8 cellular contexts compared by ENCODE assay signal in genomic region chr22:30702856-30703255, GRCh38.
"Had no signal": no experiment of that assay in that cellular context is flagged by ENCODE, and none has a peak within 500 bp of the region (broad histone marks: within the 10 kb centered on the region; RNA-seq: fewer than 3 reads in every experiment).

No MANE protein-coding gene starts in this region.

- H3K36me3 ChIP-seq: HAP-1 had no signal

- FAIRE-seq: HTR-8/SVneo, K562 had no signal

- DNase-seq: GM23248, GOT3, H7, HFFc6, IMR-90 had no signal

- H3K27ac ChIP-seq: GM23248 had no signal

- H3K9ac ChIP-seq: GM23248 had no signal

- ATAC-seq: K562 had no signal

- H3K4me1 ChIP-seq: HAP-1 had no signal

- H3K9me3 ChIP-seq: HAP-1 had no signal

- H3K4me3 ChIP-seq: GM23248, HAP-1, K562 had no signal
